ENCODE assay signal across 11 cellular contexts in the genomic region with DNA sequence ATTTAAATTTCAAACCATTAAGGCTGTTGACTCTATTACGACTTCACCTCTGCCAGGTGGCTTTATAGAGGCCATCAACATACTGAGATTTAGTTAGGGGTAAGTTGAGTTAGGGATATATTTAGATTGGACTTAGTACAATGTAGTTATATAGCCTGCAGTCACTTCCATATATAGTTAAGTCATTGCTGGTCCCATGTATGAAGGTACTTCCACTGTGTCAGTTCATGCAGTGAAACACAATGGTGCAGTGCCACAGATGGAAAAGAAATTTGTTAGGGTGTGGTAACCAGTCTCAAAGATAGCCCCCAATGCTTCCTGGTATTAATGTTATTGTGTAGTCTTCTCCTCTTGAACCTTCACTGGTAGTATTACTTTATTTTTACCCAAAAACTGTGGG.
"Had no signal": no experiment of that assay in that cellular context is flagged by ENCODE, and none has a peak within 500 bp of the region (broad histone marks: within the 10 kb centered on the region; RNA-seq: fewer than 3 reads in every experiment).

No MANE protein-coding gene starts in this region.

- H3K27me3 ChIP-seq: gastrocnemius medialis, thyroid gland had no signal

- DNase-seq: activated CD4-positive, alpha-beta memory T cell treated with anti-CD3 and anti-CD28 coated beads for 36 hours; activated CD4-positive, CD25-positive, alpha-beta regulatory T cell treated with anti-CD3 and anti-CD28 coated beads, Interleukin-2, amount 50 U/mL, for 72 hours; activated gamma-delta T cell; activated naive CD8-positive, alpha-beta T cell treated with anti-CD3 and anti-CD28 coated beads for 36 hours; activated T-cell treated with anti-CD3 and anti-CD28 coated beads, Interleukin-2, amount 50 U/mL, for 4 hours; anterior cingulate cortex; gastrocnemius medialis; hippocampal formation; stimulated activated CD4-positive, alpha-beta T cell treated with anti-CD3 and anti-CD28 coated beads, Interleukin-2, amount 100 ng/mL, for 48 hours; stimulated activated CD8-positive, alpha-beta memory T cell treated with anti-CD3 and anti-CD28 coated beads, Interleukin-4, amount 100 ng/mL, for 48 hours; thyroid gland had no signal

- H3K27ac ChIP-seq: thyroid gland had no signal

- H3K4me1 ChIP-seq: gastrocnemius medialis, thyroid gland had no signal

- H3K9me3 ChIP-seq: gastrocnemius medialis, thyroid gland had no signal

- H3K4me3 ChIP-seq: gastrocnemius medialis, thyroid gland had no signal

- H3K36me3 ChIP-seq: gastrocnemius medialis, thyroid gland had no signal
